Comparison of ENCODE assay signal across 20 cellular contexts in the genomic region with DNA sequence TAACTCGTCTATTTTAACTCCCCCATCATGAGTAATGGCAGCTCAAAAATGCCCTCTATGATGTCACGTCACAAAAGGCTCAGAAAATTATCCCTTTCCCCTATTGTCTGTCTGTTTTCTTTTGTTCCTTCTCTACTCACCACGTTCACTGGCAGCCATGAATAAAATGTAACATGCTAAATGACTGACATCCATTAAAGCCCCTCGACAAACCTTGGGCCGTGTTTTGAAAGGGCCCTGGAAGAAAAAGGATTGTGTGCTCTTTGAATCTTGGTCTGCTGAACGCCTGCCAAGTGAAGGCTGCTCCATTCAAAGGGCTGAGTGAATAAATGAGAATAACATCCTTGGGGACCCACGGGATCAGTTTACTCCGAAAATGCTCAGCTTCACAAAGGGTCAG.
DNase-seq lines count a peak whose midpoint lies in the region; ATAC-seq, FAIRE-seq and TF ChIP-seq lines count a peak whose summit lies in the region.
"Had no signal": no experiment of that assay in that cellular context is flagged by ENCODE, and none has a peak within 500 bp of the region (broad histone marks: within the 10 kb centered on the region; RNA-seq: fewer than 3 reads in every experiment).

No MANE protein-coding gene starts in this region.

- no peaks in the 10 kb centered on the region for H3K9me2 ChIP-seq in GM23338 (ENCODE audit: insufficient read depth)

- no peaks in the 10 kb centered on the region for H3F3A ChIP-seq in GM23338 (replicated peaks; ENCODE audit: low read depth)

- DNase-seq in GM23338 (ENCODE audit: low spot score) = peak; percentile 4
- peak; percentile 82 for DNase-seq in NCI-H1436 treated with DMSO at 0.1 percent for 48 hours (lab: John Stamatoyannopoulos, UW)
- no peak for DNase-seq in endodermal cell
- DNase-seq in activated naive CD8-positive, alpha-beta T cell treated with anti-CD3 and anti-CD28 coated beads, Interleukin-2, amount 50 U/mL, for 24 hours = no peak
- no peak for DNase-seq in RCC 7860 (ENCODE audit: low spot score)
- DNase-seq: activated T-cell treated with anti-CD3 and anti-CD28 coated beads, Interleukin-2, amount 50 U/mL, for 72 hours; AML-193; GF-D8; kidney glomerular epithelial cell; NCI-H2029; NCI-H524; stimulated activated CD4-positive, alpha-beta T cell treated with anti-CD3 and anti-CD28 coated beads, Interleukin-4, amount 100 ng/mL, for 1 hour; T1000 had no signal

- H3K9me3 Mint-ChIP-seq in GM23338 (no peaks in the 10 kb centered on the region), endodermal cell (no peaks in the 10 kb centered on the region)
- H3K9me3 Mint-ChIP-seq in activated naive CD8-positive, alpha-beta T cell treated with anti-CD3 and anti-CD28 coated beads, Interleukin-2, amount 50 U/mL, for 24 hours = no peaks in the 10 kb centered on the region
- H3K9me3 Mint-ChIP-seq: activated naive CD4-positive, alpha-beta T cell treated with anti-CD3 and anti-CD28 coated beads, Interleukin-2, amount 50 U/mL, for 24 hours; activated T-cell treated with anti-CD3 and anti-CD28 coated beads, Interleukin-2, amount 50 U/mL, for 72 hours had no signal

- H3K9me3 ChIP-seq in endodermal cell (ENCODE audit: control insufficient read depth, low read length) (no peaks in the 10 kb centered on the region), parathyroid adenoma (ENCODE audit: control insufficient read depth, low read length) (no peaks in the 10 kb centered on the region)

- H3K4me3 ChIP-seq in GM23338 (no peak overlapping the region), endodermal cell (ENCODE audit: low read length) (no peak overlapping the region), parathyroid adenoma (ENCODE audit: low read depth, low read length) (peak overlapping the region; percentile 36)
- H3K4me3 ChIP-seq: coronary artery had no signal

- no peaks in the 10 kb centered on the region for H4K20me1 ChIP-seq in GM23338 (replicated peaks; ENCODE audit: insufficient read depth)

- no peak; the same call in 2 of the 3 replicates for ATAC-seq in GM23338
- ATAC-seq in activated naive CD8-positive, alpha-beta T cell treated with anti-CD3 and anti-CD28 coated beads, Interleukin-2, amount 50 U/mL, for 24 hours = no peak
- no peak for ATAC-seq in HG03175 (IDR thresholded peaks at IDR 0.05; ENCODE audit: unreplicated experiment)
- ATAC-seq: activated CD4-positive, CD25-positive, alpha-beta regulatory T cell treated with anti-CD3 and anti-CD28 coated beads, Interleukin-2, amount 50 U/mL, for 24 hours; activated T-cell treated with anti-CD3 and anti-CD28 coated beads, Interleukin-2, amount 50 U/mL, for 72 hours had no signal

- H3K36me3 ChIP-seq in GM23338 (ENCODE audit: insufficient read depth) (no peaks in the 10 kb centered on the region), endodermal cell (ENCODE audit: control insufficient read depth, insufficient read depth, low read length) (no peaks in the 10 kb centered on the region), parathyroid adenoma (ENCODE audit: control insufficient read depth, insufficient read depth, low read length) (no peaks in the 10 kb centered on the region)

- no peaks in the 10 kb centered on the region for H3K27me3 ChIP-seq in GM23338 (ENCODE audit: insufficient read depth)
- no peaks in the 10 kb centered on the region for H3K27me3 ChIP-seq in endodermal cell (ENCODE audit: control insufficient read depth, insufficient read depth, low read length, poor library complexity, severe bottlenecking)
- no peaks in the 10 kb centered on the region for H3K27me3 ChIP-seq in parathyroid adenoma (ENCODE audit: control insufficient read depth, insufficient read depth, low read length)

- H3K27ac Mint-ChIP-seq in GM23338 (no peak overlapping the region), endodermal cell (no peak overlapping the region)
- H3K27ac Mint-ChIP-seq in activated naive CD8-positive, alpha-beta T cell treated with anti-CD3 and anti-CD28 coated beads, Interleukin-2, amount 50 U/mL, for 24 hours = no peak overlapping the region
- H3K27ac Mint-ChIP-seq: activated naive CD4-positive, alpha-beta T cell treated with anti-CD3 and anti-CD28 coated beads, Interleukin-2, amount 50 U/mL, for 24 hours; activated T-cell treated with anti-CD3 and anti-CD28 coated beads, Interleukin-2, amount 50 U/mL, for 72 hours had no signal

- H3K27me3 Mint-ChIP-seq in GM23338 (ENCODE audit: insufficient read depth, low read depth, poor library complexity) (peaks cover 2% of the 10 kb centered on the region), endodermal cell (ENCODE audit: insufficient read depth) (no peaks in the 10 kb centered on the region)
- H3K27me3 Mint-ChIP-seq in activated naive CD8-positive, alpha-beta T cell treated with anti-CD3 and anti-CD28 coated beads, Interleukin-2, amount 50 U/mL, for 24 hours = peaks cover 24% of the 10 kb centered on the region

- H3K27ac ChIP-seq in GM23338 (ENCODE audit: low read depth) (no peak overlapping the region), endodermal cell (ENCODE audit: low read depth, low read length) (peak overlapping the region; percentile 93), parathyroid adenoma (no peak overlapping the region)
- H3K27ac ChIP-seq: coronary artery had no signal

- no peak for TF ChIP-seq CTCF in GM23338 (conservative IDR thresholded peaks at IDR 0.05; ENCODE audit: low read depth in 2 of 2)
- TF ChIP-seq CTCF in endodermal cell (conservative IDR thresholded peaks at IDR 0.05) = no peak
- TF ChIP-seq CTCF in parathyroid adenoma (IDR thresholded peaks at IDR 0.05) = no peak

- H2AFZ ChIP-seq in GM23338 = peak overlapping the region; percentile 75
- peak overlapping the region; percentile 77 for H2AFZ ChIP-seq in parathyroid adenoma

- FAIRE-seq in RCC 7860 (lab: Jason Lieb, UNC) = no peak
- FAIRE-seq: GM12891, urothelium cell line had no signal

- H3K4me2 ChIP-seq in GM23338 (no peak overlapping the region), parathyroid adenoma (ENCODE audit: low read length) (no peak overlapping the region)

- H3K4me3 Mint-ChIP-seq in GM23338 = no peak overlapping the region
- no peak overlapping the region for H3K4me3 Mint-ChIP-seq in endodermal cell
- no peak overlapping the region for H3K4me3 Mint-ChIP-seq in activated naive CD8-positive, alpha-beta T cell treated with anti-CD3 and anti-CD28 coated beads, Interleukin-2, amount 50 U/mL, for 24 hours
- H3K4me3 Mint-ChIP-seq: activated naive CD4-positive, alpha-beta T cell treated with anti-CD3 and anti-CD28 coated beads, Interleukin-2, amount 50 U/mL, for 24 hours; activated T-cell treated with anti-CD3 and anti-CD28 coated beads, Interleukin-2, amount 50 U/mL, for 72 hours had no signal

- H3K4me1 ChIP-seq in GM23338 (ENCODE audit: insufficient read depth) (0 out of 2 replicates have a peak, but pooled peaks cover 5% of the 10 kb centered on the region), endodermal cell (ENCODE audit: control insufficient read depth, insufficient read depth, low read length) (no peaks in the 10 kb centered on the region), parathyroid adenoma (peaks cover 4% of the 10 kb centered on the region)

- WGBS in endodermal cell (ENCODE audit: insufficient coverage in 1 of 2, insufficient read length in 1 of 2), 2 experiments = 68 to 80% methylated on average over 8 of the region's 8 CpGs

- H3K79me2 ChIP-seq in GM23338 (replicated peaks; ENCODE audit: insufficient read depth) = no peaks in the 10 kb centered on the region
- no peaks in the 10 kb centered on the region for H3K79me2 ChIP-seq in parathyroid adenoma

- peaks cover 25% of the 10 kb centered on the region for H3K4me1 Mint-ChIP-seq in GM23338
- peaks cover 2% of the 10 kb centered on the region for H3K4me1 Mint-ChIP-seq in endodermal cell
- H3K4me1 Mint-ChIP-seq in activated naive CD8-positive, alpha-beta T cell treated with anti-CD3 and anti-CD28 coated beads, Interleukin-2, amount 50 U/mL, for 24 hours = no peaks in the 10 kb centered on the region
- H3K4me1 Mint-ChIP-seq: activated naive CD4-positive, alpha-beta T cell treated with anti-CD3 and anti-CD28 coated beads, Interleukin-2, amount 50 U/mL, for 24 hours had no signal

- H3K36me3 Mint-ChIP-seq in GM23338 (ENCODE audit: low read depth) (no peaks in the 10 kb centered on the region), endodermal cell (ENCODE audit: low read depth) (no peaks in the 10 kb centered on the region)
- H3K36me3 Mint-ChIP-seq in activated naive CD8-positive, alpha-beta T cell treated with anti-CD3 and anti-CD28 coated beads, Interleukin-2, amount 50 U/mL, for 24 hours (ENCODE audit: low read depth) = no peaks in the 10 kb centered on the region
- H3K36me3 Mint-ChIP-seq: activated naive CD4-positive, alpha-beta T cell treated with anti-CD3 and anti-CD28 coated beads, Interleukin-2, amount 50 U/mL, for 24 hours had no signal

- H3K9ac ChIP-seq in endodermal cell (ENCODE audit: extremely low read depth, low read length, poor library complexity, severe bottlenecking) = no peak overlapping the region
- no peak overlapping the region for H3K9ac ChIP-seq in parathyroid adenoma

TF ChIP-seq in GM23338, 12 proteins besides CTCF, POLR2A, EP300 and RAD21 (continues in another document):
- no peak for TF ChIP-seq ZNF114 (CRISPR knock-in tag; IDR thresholded peaks at IDR 0.05)

Comparison
In these comparisons a context has a peak if more than half of its experiments do, and no peak if none do; other contexts are left out.
1. DNase-seq: peak in GM23338 (single experiment) and NCI-H1436 treated with DMSO at 0.1 percent for 48 hours (single experiment); none in endodermal cell (single experiment), activated naive CD8-positive, alpha-beta T cell treated with anti-CD3 and anti-CD28 coated beads, Interleukin-2, amount 50 U/mL, for 24 hours (single experiment) and RCC 7860 (single experiment).